Comparison of ENCODE assay signal across 1 cellular context in the genomic region with DNA sequence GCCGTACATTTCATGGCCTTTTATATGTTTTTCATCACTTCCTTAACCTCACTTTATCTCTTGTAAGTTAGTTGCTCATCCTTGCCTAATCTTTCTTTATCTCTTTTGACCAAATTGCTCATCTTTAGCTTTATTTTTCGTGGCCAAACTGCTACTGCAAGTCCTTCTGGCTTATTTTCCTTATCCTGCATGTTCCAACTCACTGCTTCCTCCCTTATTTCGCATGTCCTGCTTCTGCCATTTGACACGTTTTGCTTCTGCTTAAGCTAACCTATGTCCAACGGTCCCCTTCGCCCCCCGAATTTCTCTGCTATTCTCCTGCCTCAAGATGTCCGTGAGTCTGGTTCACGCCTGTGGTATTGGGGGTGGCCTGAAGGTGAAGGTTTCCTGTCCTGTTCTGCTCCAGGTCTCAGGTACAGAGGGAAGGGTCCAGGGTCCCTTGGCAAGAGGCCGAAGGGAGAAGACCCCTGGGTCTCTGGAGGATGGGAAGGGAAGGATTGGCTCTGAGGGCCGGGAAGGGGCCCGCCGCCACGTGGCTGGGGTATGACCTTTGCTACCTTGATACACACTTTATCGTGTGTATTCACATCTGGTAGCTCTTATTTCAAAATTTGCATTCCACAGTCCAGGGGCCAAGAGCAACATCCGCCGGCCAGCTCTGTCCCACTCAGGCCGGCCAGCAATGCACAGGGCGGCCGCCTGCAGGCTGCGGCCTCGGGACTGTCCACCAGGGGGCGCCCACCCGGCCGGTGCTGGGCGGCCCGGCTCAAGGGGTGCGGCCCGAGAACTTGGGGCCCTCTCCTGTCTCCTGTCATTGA.
A peak's percentile ranks its signal among the peaks of the same experiment; 100 is the strongest.
TF ChIP-seq lines count a peak whose summit lies in the region.

No MANE protein-coding gene starts in this region.

TF ChIP-seq in HepG2, 621 proteins besides CTCF, POLR2A, EP300 and RAD21 (continued from another document and continues in another):
- TF ChIP-seq RNF2 (conservative IDR thresholded peaks at IDR 0.05; ENCODE audit: low read depth): peak; percentile 23; the same call in 1 of the 2 replicates
- TF ChIP-seq TEAD3 (CRISPR knock-in tag; optimal IDR thresholded peaks at IDR 0.05; ENCODE audit: borderline replicate concordance): peak; percentile 67
- peak; percentile 26; the same call in 1 of the 2 replicates for TF ChIP-seq RXRB (CRISPR knock-in tag; IDR thresholded peaks at IDR 0.05; ENCODE audit: borderline replicate concordance)
- peak; percentile 40; the same call in 1 of the 2 replicates for TF ChIP-seq ZBTB33 (CRISPR knock-in tag; IDR thresholded peaks at IDR 0.05)
- TF ChIP-seq FIP1L1 (IDR thresholded peaks at IDR 0.05; ENCODE audit: borderline replicate concordance, insufficient read depth, low read depth, low read length): no peak
- TF ChIP-seq KAT8 (CRISPR knock-in tag; IDR thresholded peaks at IDR 0.05): peak; percentile 70; the same call in 1 of the 2 replicates
- peak; percentile 54; the same call in 1 of the 2 replicates for TF ChIP-seq RFXANK (CRISPR knock-in tag; IDR thresholded peaks at IDR 0.05)
- no peak for TF ChIP-seq ZHX2 (IDR thresholded peaks at IDR 0.05; ENCODE audit: low read depth)
- no peak for TF ChIP-seq ZHX2 (CRISPR knock-in tag; IDR thresholded peaks at IDR 0.05; ENCODE audit: borderline replicate concordance)
- no peak for TF ChIP-seq JDP2 (CRISPR knock-in tag; IDR thresholded peaks at IDR 0.05; ENCODE audit: borderline replicate concordance)
- no peak for TF ChIP-seq SATB2 (CRISPR knock-in tag; IDR thresholded peaks at IDR 0.05)
- TF ChIP-seq TGIF2 (CRISPR knock-in tag; IDR thresholded peaks at IDR 0.05): peak; percentile 35; the same call in 1 of the 2 replicates
- TF ChIP-seq DMAP1 (CRISPR knock-in tag; IDR thresholded peaks at IDR 0.05): peak; percentile 58; the same call in 1 of the 2 replicates
- peak; percentile 30; the same call in 1 of the 2 replicates for TF ChIP-seq SIX1 (CRISPR knock-in tag; IDR thresholded peaks at IDR 0.05; ENCODE audit: borderline replicate concordance)
- no peak for TF ChIP-seq CENPBD1 (CRISPR knock-in tag; IDR thresholded peaks at IDR 0.05; ENCODE audit: borderline replicate concordance, low read depth)
- 0 out of 2 replicates have a peak, but pooled peaks have one; percentile 38 for TF ChIP-seq ZNF737 (CRISPR knock-in tag; IDR thresholded peaks at IDR 0.05; ENCODE audit: borderline replicate concordance)
- no peak; the same call in 1 of the 2 replicates for TF ChIP-seq KAT7 (CRISPR knock-in tag; IDR thresholded peaks at IDR 0.05; ENCODE audit: borderline replicate concordance)
- peak; percentile 25; the same call in 1 of the 2 replicates for TF ChIP-seq NFYC (CRISPR knock-in tag; IDR thresholded peaks at IDR 0.05)
- no peak for TF ChIP-seq FUBP1 (CRISPR knock-in tag; IDR thresholded peaks at IDR 0.05; ENCODE audit: borderline replicate concordance)
- peak; percentile 16; the same call in 1 of the 2 replicates for TF ChIP-seq MTERF4 (CRISPR knock-in tag; IDR thresholded peaks at IDR 0.05)
- TF ChIP-seq ZNF235 (CRISPR knock-in tag; IDR thresholded peaks at IDR 0.05; ENCODE audit: borderline replicate concordance): no peak
- TF ChIP-seq ZNF326 (CRISPR knock-in tag; IDR thresholded peaks at IDR 0.05; ENCODE audit: borderline replicate concordance): no peak
- TF ChIP-seq ZNF501 (CRISPR knock-in tag; IDR thresholded peaks at IDR 0.05): peak; percentile 72
- TF ChIP-seq, protein P1, sequence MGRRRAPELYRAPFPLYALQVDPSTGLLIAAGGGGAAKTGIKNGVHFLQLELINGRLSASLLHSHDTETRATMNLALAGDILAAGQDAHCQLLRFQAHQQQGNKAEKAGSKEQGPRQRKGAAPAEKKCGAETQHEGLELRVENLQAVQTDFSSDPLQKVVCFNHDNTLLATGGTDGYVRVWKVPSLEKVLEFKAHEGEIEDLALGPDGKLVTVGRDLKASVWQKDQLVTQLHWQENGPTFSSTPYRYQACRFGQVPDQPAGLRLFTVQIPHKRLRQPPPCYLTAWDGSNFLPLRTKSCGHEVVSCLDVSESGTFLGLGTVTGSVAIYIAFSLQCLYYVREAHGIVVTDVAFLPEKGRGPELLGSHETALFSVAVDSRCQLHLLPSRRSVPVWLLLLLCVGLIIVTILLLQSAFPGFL (CRISPR knock-in tag; IDR thresholded peaks at IDR 0.05): no peak
- 0 out of 2 replicates have a peak, but pooled peaks have one; percentile 24 for TF ChIP-seq ZMAT3 (CRISPR knock-in tag; conservative IDR thresholded peaks at IDR 0.05)
- TF ChIP-seq NFATC3 (CRISPR knock-in tag; IDR thresholded peaks at IDR 0.05): no peak
- TF ChIP-seq ZNF781 (CRISPR knock-in tag; IDR thresholded peaks at IDR 0.05; ENCODE audit: borderline replicate concordance, not compliant biosample characterization): no peak
- TF ChIP-seq MED13 (CRISPR knock-in tag; IDR thresholded peaks at IDR 0.05): 0 out of 2 replicates have a peak, but pooled peaks have one; percentile 66
- peak; percentile 59; the same call in 1 of the 2 replicates for TF ChIP-seq ZNF788 (CRISPR knock-in tag; IDR thresholded peaks at IDR 0.05; ENCODE audit: borderline replicate concordance)
- TF ChIP-seq, protein P2, sequence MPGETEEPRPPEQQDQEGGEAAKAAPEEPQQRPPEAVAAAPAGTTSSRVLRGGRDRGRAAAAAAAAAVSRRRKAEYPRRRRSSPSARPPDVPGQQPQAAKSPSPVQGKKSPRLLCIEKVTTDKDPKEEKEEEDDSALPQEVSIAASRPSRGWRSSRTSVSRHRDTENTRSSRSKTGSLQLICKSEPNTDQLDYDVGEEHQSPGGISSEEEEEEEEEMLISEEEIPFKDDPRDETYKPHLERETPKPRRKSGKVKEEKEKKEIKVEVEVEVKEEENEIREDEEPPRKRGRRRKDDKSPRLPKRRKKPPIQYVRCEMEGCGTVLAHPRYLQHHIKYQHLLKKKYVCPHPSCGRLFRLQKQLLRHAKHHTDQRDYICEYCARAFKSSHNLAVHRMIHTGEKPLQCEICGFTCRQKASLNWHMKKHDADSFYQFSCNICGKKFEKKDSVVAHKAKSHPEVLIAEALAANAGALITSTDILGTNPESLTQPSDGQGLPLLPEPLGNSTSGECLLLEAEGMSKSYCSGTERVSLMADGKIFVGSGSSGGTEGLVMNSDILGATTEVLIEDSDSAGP (CRISPR knock-in tag; IDR thresholded peaks at IDR 0.05; ENCODE audit: borderline replicate concordance): peak; percentile 59; the same call in 1 of the 2 replicates
- TF ChIP-seq ZNF512 (CRISPR knock-in tag; IDR thresholded peaks at IDR 0.05): no peak
- 0 out of 2 replicates have a peak, but pooled peaks have one; percentile 19 for TF ChIP-seq CEBPG (CRISPR knock-in tag; IDR thresholded peaks at IDR 0.05)
- peak; percentile 45; the same call in 1 of the 2 replicates for TF ChIP-seq MED1 (CRISPR knock-in tag; IDR thresholded peaks at IDR 0.05)
- peak; percentile 72 for TF ChIP-seq HNF4G (IDR thresholded peaks at IDR 0.05; ENCODE audit: borderline replicate concordance, low read depth, low read length)
- 0 out of 2 replicates have a peak, but pooled peaks have one; percentile 32 for TF ChIP-seq HNF4G (CRISPR knock-in tag; IDR thresholded peaks at IDR 0.05; ENCODE audit: borderline replicate concordance, low read depth)
- no peak for TF ChIP-seq MAZ (IDR thresholded peaks at IDR 0.05; ENCODE audit: borderline replicate concordance, low read depth, low read length)
- peak; percentile 61 for TF ChIP-seq MAZ (CRISPR knock-in tag; IDR thresholded peaks at IDR 0.05; ENCODE audit: low read depth)
- TF ChIP-seq ZNF616 (CRISPR knock-in tag; IDR thresholded peaks at IDR 0.05; ENCODE audit: low read depth): no peak
- 0 out of 2 replicates have a peak, but pooled peaks have one; percentile 68 for TF ChIP-seq ZNF740 (CRISPR knock-in tag; IDR thresholded peaks at IDR 0.05)
- TF ChIP-seq NR2F6 (IDR thresholded peaks at IDR 0.05): peak; percentile 39
- peak; percentile 39; the same call in 1 of the 2 replicates for TF ChIP-seq NR2F6 (CRISPR knock-in tag; IDR thresholded peaks at IDR 0.05)
- TF ChIP-seq ZNF569 (CRISPR knock-in tag; IDR thresholded peaks at IDR 0.05; ENCODE audit: borderline replicate concordance): no peak
- no peak for TF ChIP-seq PRPF4 (IDR thresholded peaks at IDR 0.05; ENCODE audit: low read depth, low read length, poor library complexity, severe bottlenecking)
